Comparison of ENCODE assay signal across 9 cellular contexts in the genomic region with DNA sequence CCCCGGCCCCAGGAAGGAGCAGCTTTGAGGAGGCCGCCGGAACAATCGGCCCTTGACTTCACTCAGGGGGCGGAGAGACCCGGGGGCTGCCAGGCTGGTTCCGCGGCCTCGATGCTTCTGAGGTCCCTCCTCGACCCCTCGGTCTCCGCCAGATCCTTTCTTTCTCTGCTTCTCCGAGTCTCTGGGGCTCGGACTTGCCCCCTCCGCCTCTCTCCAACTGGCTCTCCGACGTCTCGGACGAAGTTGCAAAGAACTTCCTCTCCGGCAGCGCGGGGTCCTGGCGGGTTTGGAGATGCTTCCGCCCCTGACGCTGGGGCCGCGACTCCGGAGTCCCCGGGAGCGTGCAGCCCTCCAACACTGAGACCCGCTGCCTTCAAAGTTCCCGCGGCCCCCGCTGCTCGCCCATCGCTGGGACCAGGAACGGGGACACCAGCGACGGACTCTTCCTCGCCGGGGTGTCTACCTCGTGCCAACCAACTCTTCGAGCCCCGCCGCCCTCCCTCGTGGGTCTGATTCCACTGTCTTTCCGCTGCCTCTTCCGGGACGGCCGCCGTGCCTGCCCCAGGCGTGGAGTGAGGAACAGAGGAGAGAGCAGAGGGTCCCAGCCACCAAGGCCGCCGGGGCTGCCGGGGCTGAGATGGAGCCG. TPM values are rescaled to one million over a fixed set of nuclear protein-coding genes. Genes with fewer than 3 reads are reported as not detected.
DNase-seq lines count a peak whose midpoint lies in the region; ATAC-seq and TF ChIP-seq lines count a peak whose summit lies in the region.
"Had no signal": no experiment of that assay in that cellular context is flagged by ENCODE, and none has a peak within 500 bp of the region (broad histone marks: within the 10 kb centered on the region; RNA-seq: fewer than 3 reads in every experiment).

No MANE protein-coding gene starts in this region.

- H3K27me3 ChIP-seq in OCI-LY3 (ENCODE audit: low read depth, low read length) (no peaks in the 10 kb centered on the region), iPS-20b (ENCODE audit: insufficient read depth, low read length) (peaks cover 98% of the 10 kb centered on the region), tibial nerve (peaks cover 22 to 100% of the 10 kb centered on the region in 2 donors)

- no peak for DNase-seq in stimulated activated naive CD8-positive, alpha-beta T cell treated with anti-CD3 and anti-CD28 coated beads, Interleukin-15, Interleukin-2, amounts not matched to agents 100 U/mL and 50 U/mL, for 24 hours
- DNase-seq in SKM-1 (lab: John Stamatoyannopoulos, UW; ENCODE audit: unreplicated experiment), result no peak
- no peak for DNase-seq in tibial nerve (ENCODE audit: low spot score in 2 of 2)
- no peak for DNase-seq in HK-2 (ENCODE audit: unreplicated experiment)

- 2 to 3% methylated on average over 29 to 54 of the region's 56 CpGs for WGBS in tibial nerve, 2 donors

- H3K36me3 ChIP-seq in OCI-LY3 (replicated peaks; ENCODE audit: low read depth, low read length) (peaks cover 48% of the 10 kb centered on the region), iPS-20b (ENCODE audit: insufficient read depth, low read depth, low read length) (no peaks in the 10 kb centered on the region), tibial nerve (no peaks in the 10 kb centered on the region)

- peak overlapping the region; percentile 99 for H3K4me2 ChIP-seq in OCI-LY3 (ENCODE audit: low read length)

- TF ChIP-seq EP300 in tibial nerve (IDR thresholded peaks at IDR 0.05), result no peak

- peaks cover 99% of the 10 kb centered on the region for H3K79me2 ChIP-seq in OCI-LY3 (ENCODE audit: low read length)

- peak overlapping the region; percentile 77 for H3K27ac ChIP-seq in OCI-LY3 (ENCODE audit: low read length)
- H3K27ac ChIP-seq in iPS-20b (ENCODE audit: low read length), result no peak overlapping the region
- no peak overlapping the region for H3K27ac ChIP-seq in tibial nerve

- H3K36me3 Mint-ChIP-seq in stimulated activated naive CD8-positive, alpha-beta T cell treated with anti-CD3 and anti-CD28 coated beads, Interleukin-15, Interleukin-2, amounts not matched to agents 100 ng/mL and 50 ng/mL, for 24 hours (ENCODE audit: low read depth), result no peaks in the 10 kb centered on the region

- H3K27me3 Mint-ChIP-seq in stimulated activated naive CD8-positive, alpha-beta T cell treated with anti-CD3 and anti-CD28 coated beads, Interleukin-15, Interleukin-2, amounts not matched to agents 100 ng/mL and 50 ng/mL, for 24 hours, result peaks cover 86% of the 10 kb centered on the region

- TF ChIP-seq CTCF in OCI-LY3 (IDR thresholded peaks at IDR 0.05; ENCODE audit: low read depth, low read length) (no peak), tibial nerve (IDR thresholded peaks at IDR 0.05) (no peak)

- no peaks in the 10 kb centered on the region for H3K9me3 Mint-ChIP-seq in stimulated activated naive CD8-positive, alpha-beta T cell treated with anti-CD3 and anti-CD28 coated beads, Interleukin-15, Interleukin-2, amounts not matched to agents 100 ng/mL and 50 ng/mL, for 24 hours

- H3K4me3 Mint-ChIP-seq in stimulated activated naive CD8-positive, alpha-beta T cell treated with anti-CD3 and anti-CD28 coated beads, Interleukin-15, Interleukin-2, amounts not matched to agents 100 ng/mL and 50 ng/mL, for 24 hours, result peak overlapping the region; percentile 76

- no peak for ATAC-seq in stimulated activated naive CD8-positive, alpha-beta T cell treated with anti-CD3 and anti-CD28 coated beads, Interleukin-15, Interleukin-2, amounts not matched to agents 100 U/mL and 50 U/mL, for 24 hours
- no peak for ATAC-seq in GM21529 (IDR thresholded peaks at IDR 0.05; ENCODE audit: unreplicated experiment)

- H3K27ac Mint-ChIP-seq in stimulated activated naive CD8-positive, alpha-beta T cell treated with anti-CD3 and anti-CD28 coated beads, Interleukin-15, Interleukin-2, amounts not matched to agents 100 ng/mL and 50 ng/mL, for 24 hours, result no peak overlapping the region

- H3K9me3 ChIP-seq in OCI-LY3 (ENCODE audit: insufficient read depth, low read length) (no peaks in the 10 kb centered on the region), iPS-20b (ENCODE audit: insufficient read depth, low read depth, low read length) (peaks cover 5% of the 10 kb centered on the region; the same call in 1 of the 2 replicates), tibial nerve (peaks cover 0 to 3% (median 0%) of the 10 kb centered on the region in 4 donors)

- TF ChIP-seq POLR2A in tibial nerve (IDR thresholded peaks at IDR 0.05), result no peak

- H2AFZ ChIP-seq in OCI-LY3 (ENCODE audit: low read depth, low read length), result no peak overlapping the region

- peak overlapping the region; percentile 82 for H3K4me3 ChIP-seq in OCI-LY3 (ENCODE audit: low read length)
- H3K4me3 ChIP-seq in iPS-20b (ENCODE audit: low read length), result peak overlapping the region; percentile 59; the same call in 1 of the 2 replicates
- H3K4me3 ChIP-seq in tibial nerve, result peak overlapping the region in 2 of 4 donors; percentile 49 to 50

- peaks cover 46% of the 10 kb centered on the region for H3K4me1 Mint-ChIP-seq in stimulated activated naive CD8-positive, alpha-beta T cell treated with anti-CD3 and anti-CD28 coated beads, Interleukin-15, Interleukin-2, amounts not matched to agents 100 ng/mL and 50 ng/mL, for 24 hours (ENCODE audit: low read depth)

- H3K4me1 ChIP-seq in OCI-LY3 (ENCODE audit: low read length) (peaks cover 59% of the 10 kb centered on the region), iPS-20b (ENCODE audit: insufficient read depth, low read length) (peaks cover 13% of the 10 kb centered on the region; the same call in 1 of the 2 replicates), tibial nerve (peaks cover 0 to 56% (median 36%) of the 10 kb centered on the region in 4 donors)

- H3K9ac ChIP-seq in OCI-LY3 (ENCODE audit: low read length) (peak overlapping the region; percentile 99), iPS-20b (ENCODE audit: low read depth, low read length) (no peak overlapping the region)

- peaks cover 26% of the 10 kb centered on the region for H4K20me1 ChIP-seq in OCI-LY3 (ENCODE audit: insufficient read depth, low read length)

RNA-seq across cellular contexts. Expression of a gene that starts 7.0 kb away (rescaled TPM):
- not detected for total RNA-seq in tibial nerve
- total RNA-seq: NCI-H460 had no signal
